ENCODE assay signal across 1 cellular context in genomic region chr15:74937602-74938371, GRCh38.
TF ChIP-seq lines count a peak whose summit lies in the region.

TSS of gene COX5A (minus strand) at chr15:74938073. CDS start at chr15:74938014, 59 bp downstream.

TF ChIP-seq in K562, 482 proteins besides CTCF, POLR2A, EP300 and RAD21 (continued from another document and continues in another):
- TF ChIP-seq ARID4B (CRISPR knock-in tag; IDR thresholded peaks at IDR 0.05) (peak; percentile 95), GATAD2A (IDR thresholded peaks at IDR 0.05) (peak; percentile 80; the same call in 1 of the 2 replicates), POLR2H (tag; IDR thresholded peaks at IDR 0.05; ENCODE audit: low read depth) (peak; percentile 87), NR3C1 (CRISPR knock-in tag; IDR thresholded peaks at IDR 0.05) (peak; percentile 81; the same call in 1 of the 2 replicates), REST (CRISPR knock-in tag; IDR thresholded peaks at IDR 0.05; ENCODE audit: low read depth) (peak; percentile 23; the same call in 1 of the 2 replicates), PURB (CRISPR knock-in tag; IDR thresholded peaks at IDR 0.05; ENCODE audit: low read depth) (no peak), DACH1 (IDR thresholded peaks at IDR 0.05; ENCODE audit: partially characterized antibody) (no peak), ZFX (CRISPR knock-in tag; IDR thresholded peaks at IDR 0.05) (peak; percentile 98), HLTF (IDR thresholded peaks at IDR 0.05) (no peak; the same call in 1 of the 2 replicates), ZC3H8 (IDR thresholded peaks at IDR 0.05) (no peak), CHD2 (IDR thresholded peaks at IDR 0.05; ENCODE audit: low read depth, low read length) (0 out of 2 replicates have a peak, but pooled peaks have one; percentile 9), NFE2L1 (tag; IDR thresholded peaks at IDR 0.05; ENCODE audit: borderline replicate concordance, low read depth) (no peak), CHAMP1 (IDR thresholded peaks at IDR 0.05) (no peak), MED1 (CRISPR knock-in tag; IDR thresholded peaks at IDR 0.05; ENCODE audit: borderline replicate concordance) (no peak)
- TF ChIP-seq, protein P1, sequence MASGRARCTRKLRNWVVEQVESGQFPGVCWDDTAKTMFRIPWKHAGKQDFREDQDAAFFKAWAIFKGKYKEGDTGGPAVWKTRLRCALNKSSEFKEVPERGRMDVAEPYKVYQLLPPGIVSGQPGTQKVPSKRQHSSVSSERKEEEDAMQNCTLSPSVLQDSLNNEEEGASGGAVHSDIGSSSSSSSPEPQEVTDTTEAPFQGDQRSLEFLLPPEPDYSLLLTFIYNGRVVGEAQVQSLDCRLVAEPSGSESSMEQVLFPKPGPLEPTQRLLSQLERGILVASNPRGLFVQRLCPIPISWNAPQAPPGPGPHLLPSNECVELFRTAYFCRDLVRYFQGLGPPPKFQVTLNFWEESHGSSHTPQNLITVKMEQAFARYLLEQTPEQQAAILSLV (tag; IDR thresholded peaks at IDR 0.05): no peak
- TF ChIP-seq, protein P2, sequence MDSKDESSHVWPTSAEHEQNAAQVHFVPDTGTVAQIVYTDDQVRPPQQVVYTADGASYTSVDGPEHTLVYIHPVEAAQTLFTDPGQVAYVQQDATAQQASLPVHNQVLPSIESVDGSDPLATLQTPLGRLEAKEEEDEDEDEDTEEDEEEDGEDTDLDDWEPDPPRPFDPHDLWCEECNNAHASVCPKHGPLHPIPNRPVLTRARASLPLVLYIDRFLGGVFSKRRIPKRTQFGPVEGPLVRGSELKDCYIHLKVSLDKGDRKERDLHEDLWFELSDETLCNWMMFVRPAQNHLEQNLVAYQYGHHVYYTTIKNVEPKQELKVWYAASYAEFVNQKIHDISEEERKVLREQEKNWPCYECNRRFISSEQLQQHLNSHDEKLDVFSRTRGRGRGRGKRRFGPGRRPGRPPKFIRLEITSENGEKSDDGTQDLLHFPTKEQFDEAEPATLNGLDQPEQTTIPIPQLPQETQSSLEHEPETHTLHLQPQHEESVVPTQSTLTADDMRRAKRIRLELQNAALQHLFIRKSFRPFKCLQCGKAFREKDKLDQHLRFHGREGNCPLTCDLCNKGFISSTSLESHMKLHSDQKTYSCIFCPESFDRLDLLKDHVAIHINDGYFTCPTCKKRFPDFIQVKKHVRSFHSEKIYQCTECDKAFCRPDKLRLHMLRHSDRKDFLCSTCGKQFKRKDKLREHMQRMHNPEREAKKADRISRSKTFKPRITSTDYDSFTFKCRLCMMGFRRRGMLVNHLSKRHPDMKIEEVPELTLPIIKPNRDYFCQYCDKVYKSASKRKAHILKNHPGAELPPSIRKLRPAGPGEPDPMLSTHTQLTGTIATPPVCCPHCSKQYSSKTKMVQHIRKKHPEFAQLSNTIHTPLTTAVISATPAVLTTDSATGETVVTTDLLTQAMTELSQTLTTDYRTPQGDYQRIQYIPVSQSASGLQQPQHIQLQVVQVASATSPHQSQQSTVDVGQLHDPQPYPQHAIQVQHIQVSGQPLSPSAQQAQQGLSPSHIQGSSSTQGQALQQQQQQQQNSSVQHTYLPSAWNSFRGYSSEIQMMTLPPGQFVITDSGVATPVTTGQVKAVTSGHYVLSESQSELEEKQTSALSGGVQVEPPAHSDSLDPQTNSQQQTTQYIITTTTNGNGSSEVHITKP (IDR thresholded peaks at IDR 0.05; ENCODE audit: partially characterized antibody): peak; percentile 66
- TF ChIP-seq, protein P3, sequence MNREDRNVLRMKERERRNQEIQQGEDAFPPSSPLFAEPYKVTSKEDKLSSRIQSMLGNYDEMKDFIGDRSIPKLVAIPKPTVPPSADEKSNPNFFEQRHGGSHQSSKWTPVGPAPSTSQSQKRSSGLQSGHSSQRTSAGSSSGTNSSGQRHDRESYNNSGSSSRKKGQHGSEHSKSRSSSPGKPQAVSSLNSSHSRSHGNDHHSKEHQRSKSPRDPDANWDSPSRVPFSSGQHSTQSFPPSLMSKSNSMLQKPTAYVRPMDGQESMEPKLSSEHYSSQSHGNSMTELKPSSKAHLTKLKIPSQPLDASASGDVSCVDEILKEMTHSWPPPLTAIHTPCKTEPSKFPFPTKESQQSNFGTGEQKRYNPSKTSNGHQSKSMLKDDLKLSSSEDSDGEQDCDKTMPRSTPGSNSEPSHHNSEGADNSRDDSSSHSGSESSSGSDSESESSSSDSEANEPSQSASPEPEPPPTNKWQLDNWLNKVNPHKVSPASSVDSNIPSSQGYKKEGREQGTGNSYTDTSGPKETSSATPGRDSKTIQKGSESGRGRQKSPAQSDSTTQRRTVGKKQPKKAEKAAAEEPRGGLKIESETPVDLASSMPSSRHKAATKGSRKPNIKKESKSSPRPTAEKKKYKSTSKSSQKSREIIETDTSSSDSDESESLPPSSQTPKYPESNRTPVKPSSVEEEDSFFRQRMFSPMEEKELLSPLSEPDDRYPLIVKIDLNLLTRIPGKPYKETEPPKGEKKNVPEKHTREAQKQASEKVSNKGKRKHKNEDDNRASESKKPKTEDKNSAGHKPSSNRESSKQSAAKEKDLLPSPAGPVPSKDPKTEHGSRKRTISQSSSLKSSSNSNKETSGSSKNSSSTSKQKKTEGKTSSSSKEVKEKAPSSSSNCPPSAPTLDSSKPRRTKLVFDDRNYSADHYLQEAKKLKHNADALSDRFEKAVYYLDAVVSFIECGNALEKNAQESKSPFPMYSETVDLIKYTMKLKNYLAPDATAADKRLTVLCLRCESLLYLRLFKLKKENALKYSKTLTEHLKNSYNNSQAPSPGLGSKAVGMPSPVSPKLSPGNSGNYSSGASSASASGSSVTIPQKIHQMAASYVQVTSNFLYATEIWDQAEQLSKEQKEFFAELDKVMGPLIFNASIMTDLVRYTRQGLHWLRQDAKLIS (CRISPR knock-in tag; IDR thresholded peaks at IDR 0.05): peak; percentile 95
- TF ChIP-seq, protein P4, sequence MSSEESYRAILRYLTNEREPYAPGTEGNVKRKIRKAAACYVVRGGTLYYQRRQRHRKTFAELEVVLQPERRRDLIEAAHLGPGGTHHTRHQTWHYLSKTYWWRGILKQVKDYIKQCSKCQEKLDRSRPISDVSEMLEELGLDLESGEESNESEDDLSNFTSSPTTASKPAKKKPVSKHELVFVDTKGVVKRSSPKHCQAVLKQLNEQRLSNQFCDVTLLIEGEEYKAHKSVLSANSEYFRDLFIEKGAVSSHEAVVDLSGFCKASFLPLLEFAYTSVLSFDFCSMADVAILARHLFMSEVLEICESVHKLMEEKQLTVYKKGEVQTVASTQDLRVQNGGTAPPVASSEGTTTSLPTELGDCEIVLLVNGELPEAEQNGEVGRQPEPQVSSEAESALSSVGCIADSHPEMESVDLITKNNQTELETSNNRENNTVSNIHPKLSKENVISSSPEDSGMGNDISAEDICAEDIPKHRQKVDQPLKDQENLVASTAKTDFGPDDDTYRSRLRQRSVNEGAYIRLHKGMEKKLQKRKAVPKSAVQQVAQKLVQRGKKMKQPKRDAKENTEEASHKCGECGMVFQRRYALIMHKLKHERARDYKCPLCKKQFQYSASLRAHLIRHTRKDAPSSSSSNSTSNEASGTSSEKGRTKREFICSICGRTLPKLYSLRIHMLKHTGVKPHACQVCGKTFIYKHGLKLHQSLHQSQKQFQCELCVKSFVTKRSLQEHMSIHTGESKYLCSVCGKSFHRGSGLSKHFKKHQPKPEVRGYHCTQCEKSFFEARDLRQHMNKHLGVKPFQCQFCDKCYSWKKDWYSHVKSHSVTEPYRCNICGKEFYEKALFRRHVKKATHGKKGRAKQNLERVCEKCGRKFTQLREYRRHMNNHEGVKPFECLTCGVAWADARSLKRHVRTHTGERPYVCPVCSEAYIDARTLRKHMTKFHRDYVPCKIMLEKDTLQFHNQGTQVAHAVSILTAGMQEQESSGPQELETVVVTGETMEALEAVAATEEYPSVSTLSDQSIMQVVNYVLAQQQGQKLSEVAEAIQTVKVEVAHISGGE (CRISPR knock-in tag; IDR thresholded peaks at IDR 0.05): peak in 1 of 3 experiments; percentile 46; a peak in 1 of 6 replicates
- TF ChIP-seq, protein P5, sequence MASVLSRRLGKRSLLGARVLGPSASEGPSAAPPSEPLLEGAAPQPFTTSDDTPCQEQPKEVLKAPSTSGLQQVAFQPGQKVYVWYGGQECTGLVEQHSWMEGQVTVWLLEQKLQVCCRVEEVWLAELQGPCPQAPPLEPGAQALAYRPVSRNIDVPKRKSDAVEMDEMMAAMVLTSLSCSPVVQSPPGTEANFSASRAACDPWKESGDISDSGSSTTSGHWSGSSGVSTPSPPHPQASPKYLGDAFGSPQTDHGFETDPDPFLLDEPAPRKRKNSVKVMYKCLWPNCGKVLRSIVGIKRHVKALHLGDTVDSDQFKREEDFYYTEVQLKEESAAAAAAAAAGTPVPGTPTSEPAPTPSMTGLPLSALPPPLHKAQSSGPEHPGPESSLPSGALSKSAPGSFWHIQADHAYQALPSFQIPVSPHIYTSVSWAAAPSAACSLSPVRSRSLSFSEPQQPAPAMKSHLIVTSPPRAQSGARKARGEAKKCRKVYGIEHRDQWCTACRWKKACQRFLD (CRISPR knock-in tag; IDR thresholded peaks at IDR 0.05): peak; percentile 92
- TF ChIP-seq, protein P6, sequence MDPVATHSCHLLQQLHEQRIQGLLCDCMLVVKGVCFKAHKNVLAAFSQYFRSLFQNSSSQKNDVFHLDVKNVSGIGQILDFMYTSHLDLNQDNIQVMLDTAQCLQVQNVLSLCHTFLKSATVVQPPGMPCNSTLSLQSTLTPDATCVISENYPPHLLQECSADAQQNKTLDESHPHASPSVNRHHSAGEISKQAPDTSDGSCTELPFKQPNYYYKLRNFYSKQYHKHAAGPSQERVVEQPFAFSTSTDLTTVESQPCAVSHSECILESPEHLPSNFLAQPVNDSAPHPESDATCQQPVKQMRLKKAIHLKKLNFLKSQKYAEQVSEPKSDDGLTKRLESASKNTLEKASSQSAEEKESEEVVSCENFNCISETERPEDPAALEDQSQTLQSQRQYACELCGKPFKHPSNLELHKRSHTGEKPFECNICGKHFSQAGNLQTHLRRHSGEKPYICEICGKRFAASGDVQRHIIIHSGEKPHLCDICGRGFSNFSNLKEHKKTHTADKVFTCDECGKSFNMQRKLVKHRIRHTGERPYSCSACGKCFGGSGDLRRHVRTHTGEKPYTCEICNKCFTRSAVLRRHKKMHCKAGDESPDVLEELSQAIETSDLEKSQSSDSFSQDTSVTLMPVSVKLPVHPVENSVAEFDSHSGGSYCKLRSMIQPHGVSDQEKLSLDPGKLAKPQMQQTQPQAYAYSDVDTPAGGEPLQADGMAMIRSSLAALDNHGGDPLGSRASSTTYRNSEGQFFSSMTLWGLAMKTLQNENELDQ (CRISPR knock-in tag; IDR thresholded peaks at IDR 0.05; ENCODE audit: borderline replicate concordance): no peak
